In genomic region chr10:23157691-23158369, GRCh38 we compare ENCODE assay signal across 2 cellular contexts.
A peak's percentile ranks its signal among the peaks of the same experiment; 100 is the strongest.
TF ChIP-seq lines count a peak whose summit lies in the region.

No MANE protein-coding gene starts in this region.

TF ChIP-seq in HEK293, 187 proteins besides CTCF, POLR2A, EP300 and RAD21 (continued from another document):
- TF ChIP-seq PRDM10 (tag by site-specific recombination; IDR thresholded peaks at IDR 0.05) = 0 out of 2 replicates have a peak, but pooled peaks have one; percentile 33
- TF ChIP-seq, protein P1, sequence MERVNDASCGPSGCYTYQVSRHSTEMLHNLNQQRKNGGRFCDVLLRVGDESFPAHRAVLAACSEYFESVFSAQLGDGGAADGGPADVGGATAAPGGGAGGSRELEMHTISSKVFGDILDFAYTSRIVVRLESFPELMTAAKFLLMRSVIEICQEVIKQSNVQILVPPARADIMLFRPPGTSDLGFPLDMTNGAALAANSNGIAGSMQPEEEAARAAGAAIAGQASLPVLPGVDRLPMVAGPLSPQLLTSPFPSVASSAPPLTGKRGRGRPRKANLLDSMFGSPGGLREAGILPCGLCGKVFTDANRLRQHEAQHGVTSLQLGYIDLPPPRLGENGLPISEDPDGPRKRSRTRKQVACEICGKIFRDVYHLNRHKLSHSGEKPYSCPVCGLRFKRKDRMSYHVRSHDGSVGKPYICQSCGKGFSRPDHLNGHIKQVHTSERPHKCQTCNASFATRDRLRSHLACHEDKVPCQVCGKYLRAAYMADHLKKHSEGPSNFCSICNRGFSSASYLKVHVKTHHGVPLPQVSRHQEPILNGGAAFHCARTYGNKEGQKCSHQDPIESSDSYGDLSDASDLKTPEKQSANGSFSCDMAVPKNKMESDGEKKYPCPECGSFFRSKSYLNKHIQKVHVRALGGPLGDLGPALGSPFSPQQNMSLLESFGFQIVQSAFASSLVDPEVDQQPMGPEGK (tag by site-specific recombination; IDR thresholded peaks at IDR 0.05) = 0 out of 2 replicates have a peak, but pooled peaks have one; percentile 30
- TF ChIP-seq ZNF16 (tag by site-specific recombination; IDR thresholded peaks at IDR 0.05; ENCODE audit: low read depth) = no peak
- TF ChIP-seq ZNF626 (tag by site-specific recombination; IDR thresholded peaks at IDR 0.05) = no peak
- TF ChIP-seq ZNF423 (tag by site-specific recombination; IDR thresholded peaks at IDR 0.05) = no peak
- no peak for TF ChIP-seq ZNF155 (tag by site-specific recombination; IDR thresholded peaks at IDR 0.05)
- TF ChIP-seq, protein P2, sequence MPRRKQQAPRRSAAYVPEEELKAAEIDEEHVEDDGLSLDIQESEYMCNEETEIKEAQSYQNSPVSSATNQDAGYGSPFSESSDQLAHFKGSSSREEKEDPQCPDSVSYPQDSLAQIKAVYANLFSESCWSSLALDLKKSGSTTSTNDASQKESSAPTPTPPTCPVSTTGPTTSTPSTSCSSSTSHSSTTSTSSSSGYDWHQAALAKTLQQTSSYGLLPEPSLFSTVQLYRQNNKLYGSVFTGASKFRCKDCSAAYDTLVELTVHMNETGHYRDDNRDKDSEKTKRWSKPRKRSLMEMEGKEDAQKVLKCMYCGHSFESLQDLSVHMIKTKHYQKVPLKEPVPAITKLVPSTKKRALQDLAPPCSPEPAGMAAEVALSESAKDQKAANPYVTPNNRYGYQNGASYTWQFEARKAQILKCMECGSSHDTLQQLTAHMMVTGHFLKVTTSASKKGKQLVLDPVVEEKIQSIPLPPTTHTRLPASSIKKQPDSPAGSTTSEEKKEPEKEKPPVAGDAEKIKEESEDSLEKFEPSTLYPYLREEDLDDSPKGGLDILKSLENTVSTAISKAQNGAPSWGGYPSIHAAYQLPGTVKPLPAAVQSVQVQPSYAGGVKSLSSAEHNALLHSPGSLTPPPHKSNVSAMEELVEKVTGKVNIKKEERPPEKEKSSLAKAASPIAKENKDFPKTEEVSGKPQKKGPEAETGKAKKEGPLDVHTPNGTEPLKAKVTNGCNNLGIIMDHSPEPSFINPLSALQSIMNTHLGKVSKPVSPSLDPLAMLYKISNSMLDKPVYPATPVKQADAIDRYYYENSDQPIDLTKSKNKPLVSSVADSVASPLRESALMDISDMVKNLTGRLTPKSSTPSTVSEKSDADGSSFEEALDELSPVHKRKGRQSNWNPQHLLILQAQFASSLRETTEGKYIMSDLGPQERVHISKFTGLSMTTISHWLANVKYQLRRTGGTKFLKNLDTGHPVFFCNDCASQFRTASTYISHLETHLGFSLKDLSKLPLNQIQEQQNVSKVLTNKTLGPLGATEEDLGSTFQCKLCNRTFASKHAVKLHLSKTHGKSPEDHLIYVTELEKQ (tag by site-specific recombination; IDR thresholded peaks at IDR 0.05; ENCODE audit: borderline replicate concordance) = no peak
- TF ChIP-seq, protein P3, sequence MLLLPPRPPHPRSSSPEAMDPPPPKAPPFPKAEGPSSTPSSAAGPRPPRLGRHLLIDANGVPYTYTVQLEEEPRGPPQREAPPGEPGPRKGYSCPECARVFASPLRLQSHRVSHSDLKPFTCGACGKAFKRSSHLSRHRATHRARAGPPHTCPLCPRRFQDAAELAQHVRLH (tag by site-specific recombination; IDR thresholded peaks at IDR 0.05) = no peak
- no peak for TF ChIP-seq ZNF37A (tag by site-specific recombination; IDR thresholded peaks at IDR 0.05)
- TF ChIP-seq ZNF211 (tag by site-specific recombination; IDR thresholded peaks at IDR 0.05; ENCODE audit: low read depth) = no peak
- 0 out of 2 replicates have a peak, but pooled peaks have one; percentile 26 for TF ChIP-seq ZEB2 (tag by site-specific recombination; IDR thresholded peaks at IDR 0.05)
- TF ChIP-seq ZNF2 (tag by site-specific recombination; IDR thresholded peaks at IDR 0.05) = 0 out of 2 replicates have a peak, but pooled peaks have one; percentile 18

TF ChIP-seq in liver, 16 proteins besides CTCF, POLR2A, EP300 and RAD21 (continued from another document):
- TF ChIP-seq, protein P4, sequence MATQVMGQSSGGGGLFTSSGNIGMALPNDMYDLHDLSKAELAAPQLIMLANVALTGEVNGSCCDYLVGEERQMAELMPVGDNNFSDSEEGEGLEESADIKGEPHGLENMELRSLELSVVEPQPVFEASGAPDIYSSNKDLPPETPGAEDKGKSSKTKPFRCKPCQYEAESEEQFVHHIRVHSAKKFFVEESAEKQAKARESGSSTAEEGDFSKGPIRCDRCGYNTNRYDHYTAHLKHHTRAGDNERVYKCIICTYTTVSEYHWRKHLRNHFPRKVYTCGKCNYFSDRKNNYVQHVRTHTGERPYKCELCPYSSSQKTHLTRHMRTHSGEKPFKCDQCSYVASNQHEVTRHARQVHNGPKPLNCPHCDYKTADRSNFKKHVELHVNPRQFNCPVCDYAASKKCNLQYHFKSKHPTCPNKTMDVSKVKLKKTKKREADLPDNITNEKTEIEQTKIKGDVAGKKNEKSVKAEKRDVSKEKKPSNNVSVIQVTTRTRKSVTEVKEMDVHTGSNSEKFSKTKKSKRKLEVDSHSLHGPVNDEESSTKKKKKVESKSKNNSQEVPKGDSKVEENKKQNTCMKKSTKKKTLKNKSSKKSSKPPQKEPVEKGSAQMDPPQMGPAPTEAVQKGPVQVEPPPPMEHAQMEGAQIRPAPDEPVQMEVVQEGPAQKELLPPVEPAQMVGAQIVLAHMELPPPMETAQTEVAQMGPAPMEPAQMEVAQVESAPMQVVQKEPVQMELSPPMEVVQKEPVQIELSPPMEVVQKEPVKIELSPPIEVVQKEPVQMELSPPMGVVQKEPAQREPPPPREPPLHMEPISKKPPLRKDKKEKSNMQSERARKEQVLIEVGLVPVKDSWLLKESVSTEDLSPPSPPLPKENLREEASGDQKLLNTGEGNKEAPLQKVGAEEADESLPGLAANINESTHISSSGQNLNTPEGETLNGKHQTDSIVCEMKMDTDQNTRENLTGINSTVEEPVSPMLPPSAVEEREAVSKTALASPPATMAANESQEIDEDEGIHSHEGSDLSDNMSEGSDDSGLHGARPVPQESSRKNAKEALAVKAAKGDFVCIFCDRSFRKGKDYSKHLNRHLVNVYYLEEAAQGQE (IDR thresholded peaks at IDR 0.05) = no peak
- TF ChIP-seq YY1 (IDR thresholded peaks at IDR 0.05) (no peak), ZBTB33 (IDR thresholded peaks at IDR 0.05) (no peak), GABPA (IDR thresholded peaks at IDR 0.05 in 1 of 2, conservative IDR thresholded peaks at IDR 0.05 in 1 of 2) (no peak), ATF3 (IDR thresholded peaks at IDR 0.05) (no peak), HNF4A (conservative IDR thresholded peaks at IDR 0.05) (no peak), JUND (IDR thresholded peaks at IDR 0.05) (peak in 1 of 2 donors; percentile 29)
- TF ChIP-seq, protein P5, sequence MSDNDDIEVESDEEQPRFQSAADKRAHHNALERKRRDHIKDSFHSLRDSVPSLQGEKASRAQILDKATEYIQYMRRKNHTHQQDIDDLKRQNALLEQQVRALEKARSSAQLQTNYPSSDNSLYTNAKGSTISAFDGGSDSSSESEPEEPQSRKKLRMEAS (IDR thresholded peaks at IDR 0.05) = no peak
TF ChIP-seq in liver: peak in this region for 2.
